ENCODE assay signal across 20 cellular contexts in genomic region chrX:75547137-75547536, GRCh38. TPM values are rescaled to one million over a fixed set of nuclear protein-coding genes. Genes with fewer than 3 reads are reported as not detected.
"Had no signal": no experiment of that assay in that cellular context is flagged by ENCODE, and none has a peak within 500 bp of the region (broad histone marks: within the 10 kb centered on the region; RNA-seq: fewer than 3 reads in every experiment).

No MANE protein-coding gene starts in this region.

- H3K27me3 ChIP-seq: ascending aorta, colonic mucosa, tibial artery, uterus had no signal

- DNase-seq: activated CD4-positive, alpha-beta memory T cell treated with anti-CD3 and anti-CD28 coated beads, Interleukin-2, amount 10 ng/mL, durations not matched to agents 7 days and 5 days; activated CD4-positive, alpha-beta T cell treated with anti-CD3 and anti-CD28 coated beads for 36 hours; activated gamma-delta T cell treated with Interleukin-2 at 50 U/mL for 16 hours; activated naive CD8-positive, alpha-beta T cell treated with anti-CD3 and anti-CD28 coated beads, Interleukin-2, amount 50 U/mL, for 24 hours; activated T-cell treated with anti-CD3 and anti-CD28 coated beads, Interleukin-2, amount 50 U/mL, for 48 hours; colonic mucosa; natural killer cell; retina; stimulated activated CD4-positive, alpha-beta T cell treated with anti-CD3 and anti-CD28 coated beads, Interleukin-15, amount 100 ng/mL, for 24 hours; stimulated activated CD4-positive, alpha-beta T cell treated with anti-CD3 and anti-CD28 coated beads, Interleukin-4, amount 100 ng/mL, for 1 hour; stimulated activated naive B cell treated with anti-CD40 and anti-IgM and Interleukin-4, amounts not matched to agents 10 μg/mL and 1 μg/mL and 100 μg/mL, for 72 hours; T-helper 17 cell; uterus had no signal

- H3K27me3 Mint-ChIP-seq: activated CD4-positive, alpha-beta memory T cell treated with anti-CD3 and anti-CD28 coated beads, Interleukin-2, amount 10 ng/mL, durations not matched to agents 7 days and 5 days; activated CD4-positive, alpha-beta T cell treated with anti-CD3 and anti-CD28 coated beads for 36 hours; activated naive CD8-positive, alpha-beta T cell treated with anti-CD3 and anti-CD28 coated beads, Interleukin-2, amount 50 U/mL, for 24 hours; memory B cell; stimulated activated naive B cell treated with anti-CD40 and anti-IgM and Interleukin-4, amounts not matched to agents 10 μg/mL and 1 μg/mL and 100 μg/mL, for 72 hours; T-helper 17 cell had no signal

- H3K36me3 ChIP-seq: ascending aorta, colonic mucosa, tibial artery, uterus had no signal

- H3K9me3 ChIP-seq: ascending aorta, colonic mucosa, mucosa of descending colon, tibial artery had no signal

- H3K27ac Mint-ChIP-seq: activated CD4-positive, alpha-beta memory T cell treated with anti-CD3 and anti-CD28 coated beads, Interleukin-2, amount 10 ng/mL, durations not matched to agents 7 days and 5 days; activated CD4-positive, alpha-beta T cell treated with anti-CD3 and anti-CD28 coated beads for 36 hours; activated naive CD8-positive, alpha-beta T cell treated with anti-CD3 and anti-CD28 coated beads, Interleukin-2, amount 50 U/mL, for 24 hours; memory B cell; natural killer cell; stimulated activated naive B cell treated with anti-CD40 and anti-IgM and Interleukin-4, amounts not matched to agents 10 μg/mL and 1 μg/mL and 100 μg/mL, for 72 hours; T-helper 17 cell had no signal

- H3K27ac ChIP-seq: colonic mucosa, skin epidermis, uterus had no signal

- H3K4me1 Mint-ChIP-seq: activated CD4-positive, alpha-beta memory T cell treated with anti-CD3 and anti-CD28 coated beads, Interleukin-2, amount 10 ng/mL, durations not matched to agents 7 days and 5 days; activated CD4-positive, alpha-beta T cell treated with anti-CD3 and anti-CD28 coated beads for 36 hours; activated naive CD8-positive, alpha-beta T cell treated with anti-CD3 and anti-CD28 coated beads, Interleukin-2, amount 50 U/mL, for 24 hours; natural killer cell; stimulated activated naive B cell treated with anti-CD40 and anti-IgM and Interleukin-4, amounts not matched to agents 10 μg/mL and 1 μg/mL and 100 μg/mL, for 72 hours; T-helper 17 cell had no signal

- H3K9me3 Mint-ChIP-seq: activated CD4-positive, alpha-beta memory T cell treated with anti-CD3 and anti-CD28 coated beads, Interleukin-2, amount 10 ng/mL, durations not matched to agents 7 days and 5 days; activated naive CD8-positive, alpha-beta T cell treated with anti-CD3 and anti-CD28 coated beads, Interleukin-2, amount 50 U/mL, for 24 hours; natural killer cell had no signal

- H3K4me1 ChIP-seq: colonic mucosa, uterus had no signal

- H3K36me3 Mint-ChIP-seq: natural killer cell; stimulated activated naive B cell treated with anti-CD40 and anti-IgM and Interleukin-4, amounts not matched to agents 10 μg/mL and 1 μg/mL and 100 μg/mL, for 72 hours had no signal

- H3K4me3 ChIP-seq: ascending aorta, colonic mucosa, mucosa of descending colon, skin epidermis, uterus had no signal

- H3K4me3 Mint-ChIP-seq: activated CD4-positive, alpha-beta memory T cell treated with anti-CD3 and anti-CD28 coated beads, Interleukin-2, amount 10 ng/mL, durations not matched to agents 7 days and 5 days; activated CD4-positive, alpha-beta T cell treated with anti-CD3 and anti-CD28 coated beads for 36 hours; activated naive CD8-positive, alpha-beta T cell treated with anti-CD3 and anti-CD28 coated beads, Interleukin-2, amount 50 U/mL, for 24 hours; memory B cell; natural killer cell; stimulated activated naive B cell treated with anti-CD40 and anti-IgM and Interleukin-4, amounts not matched to agents 10 μg/mL and 1 μg/mL and 100 μg/mL, for 72 hours; T-helper 17 cell had no signal

- ATAC-seq: activated CD4-positive, alpha-beta T cell treated with anti-CD3 and anti-CD28 coated beads for 36 hours; activated naive CD8-positive, alpha-beta T cell treated with anti-CD3 and anti-CD28 coated beads, Interleukin-2, amount 50 U/mL, for 24 hours; left colon; mucosa of descending colon; natural killer cell; stimulated activated naive B cell treated with anti-CD40 and anti-IgM and Interleukin-4, amounts not matched to agents 10 μg/mL and 1 μg/mL and 100 μg/mL, for 72 hours; T-helper 17 cell had no signal

RNA-seq across cellular contexts. Expression of gene ZDHHC15, which starts 24.3 kb away (rescaled TPM):
- total RNA-seq: bronchial epithelial cell, natural killer cell had no signal
